Comparison of ENCODE assay signal across 9 cellular contexts in genomic region chr2:134287323-134287722, GRCh38. TPM values are rescaled to one million over a fixed set of nuclear protein-coding genes. Genes with fewer than 3 reads are reported as not detected.
DNase-seq lines count a peak whose midpoint lies in the region; ATAC-seq and TF ChIP-seq lines count a peak whose summit lies in the region.
"Had no signal": no experiment of that assay in that cellular context is flagged by ENCODE, and none has a peak within 500 bp of the region (broad histone marks: within the 10 kb centered on the region; RNA-seq: fewer than 3 reads in every experiment).

No MANE protein-coding gene starts in this region.

- H3K36me3 ChIP-seq in HAP-1 (replicated peaks), result no peaks in the 10 kb centered on the region
- H3K36me3 ChIP-seq in body of pancreas (replicated peaks in 1 of 2; ENCODE audit: insufficient read depth in 1 of 2, low read depth in 2 of 2), result no peaks in the 10 kb centered on the region

- no peaks in the 10 kb centered on the region for H3K9me3 Mint-ChIP-seq in stimulated activated memory B cell treated with anti-CD40 and anti-IgM and Interleukin-4, amounts not matched to agents 10 μg/mL and 1 μg/mL and 100 μg/mL, for 72 hours
- H3K9me3 Mint-ChIP-seq in HFFc6, result no peaks in the 10 kb centered on the region

- no peaks in the 10 kb centered on the region for H3K27me3 Mint-ChIP-seq in stimulated activated memory B cell treated with anti-CD40 and anti-IgM and Interleukin-4, amounts not matched to agents 10 μg/mL and 1 μg/mL and 100 μg/mL, for 72 hours
- peaks cover 4% of the 10 kb centered on the region for H3K27me3 Mint-ChIP-seq in HFFc6 (ENCODE audit: insufficient read depth)

- no peak for TF ChIP-seq CTCF in body of pancreas (IDR thresholded peaks at IDR 0.05)
- TF ChIP-seq CTCF in HFFc6 (IDR thresholded peaks at IDR 0.05), result no peak

- H3K27ac ChIP-seq in body of pancreas, result peak overlapping the region in 1 of 4 donors; percentile 7

- no peaks in the 10 kb centered on the region for H3K9me3 ChIP-seq in HAP-1
- H3K9me3 ChIP-seq in body of pancreas, result no peaks in the 10 kb centered on the region

- no peaks in the 10 kb centered on the region for H3K4me1 ChIP-seq in HAP-1
- H3K4me1 ChIP-seq in body of pancreas, result peaks cover 6% of the 10 kb centered on the region

- TF ChIP-seq POLR2A in body of pancreas (IDR thresholded peaks at IDR 0.05), result no peak

- no peak overlapping the region for H3K4me3 ChIP-seq in HAP-1
- H3K4me3 ChIP-seq in body of pancreas, result no peak overlapping the region

- H3K36me3 Mint-ChIP-seq in stimulated activated memory B cell treated with anti-CD40 and anti-IgM and Interleukin-4, amounts not matched to agents 10 μg/mL and 1 μg/mL and 100 μg/mL, for 72 hours, result peaks cover 14% of the 10 kb centered on the region
- no peaks in the 10 kb centered on the region for H3K36me3 Mint-ChIP-seq in HFFc6 (ENCODE audit: low read depth)

- intact Hi-C loops in left ventricle myocardium superior (cut with micrococcal nuclease) (no loop called here), Right ventricle myocardium inferior (cut with DNase I) (no loop called here), body of pancreas (cut with DNase I) (no loop called here)

- H3K27ac Mint-ChIP-seq in stimulated activated memory B cell treated with anti-CD40 and anti-IgM and Interleukin-4, amounts not matched to agents 10 μg/mL and 1 μg/mL and 100 μg/mL, for 72 hours, result no peak overlapping the region
- no peak overlapping the region for H3K27ac Mint-ChIP-seq in HFFc6

- no peak for DNase-seq in left ventricle myocardium superior
- no peak for DNase-seq in Right ventricle myocardium inferior (ENCODE audit: missing footprints)
- no peak for DNase-seq in HAP-1 (ENCODE audit: low spot score in 2 of 2)
- DNase-seq in body of pancreas, result no peak
- no peak for DNase-seq in HFFc6
- DNase-seq: NCI-H2081 treated with DMSO at 0.1 percent for 48 hours had no signal

- H3K4me3 Mint-ChIP-seq in stimulated activated memory B cell treated with anti-CD40 and anti-IgM and Interleukin-4, amounts not matched to agents 10 μg/mL and 1 μg/mL and 100 μg/mL, for 72 hours, result peak overlapping the region; percentile 10
- H3K4me3 Mint-ChIP-seq in HFFc6, result no peak overlapping the region

- peaks cover 18% of the 10 kb centered on the region for H3K4me1 Mint-ChIP-seq in stimulated activated memory B cell treated with anti-CD40 and anti-IgM and Interleukin-4, amounts not matched to agents 10 μg/mL and 1 μg/mL and 100 μg/mL, for 72 hours
- H3K4me1 Mint-ChIP-seq in HFFc6 (ENCODE audit: low read depth), result peaks cover 25% of the 10 kb centered on the region

- H3K27me3 ChIP-seq in HAP-1 (ENCODE audit: low read depth) (no peaks in the 10 kb centered on the region), body of pancreas (no peaks in the 10 kb centered on the region)

- peak; percentile 20 for ATAC-seq in left ventricle myocardium superior
- ATAC-seq in Right ventricle myocardium inferior, result no peak
- ATAC-seq in HG02610 (IDR thresholded peaks at IDR 0.05; ENCODE audit: unreplicated experiment), result peak; percentile 51
- peak; percentile 28 for ATAC-seq in HG03565 (IDR thresholded peaks at IDR 0.05; ENCODE audit: unreplicated experiment)
- peak; percentile 60 for ATAC-seq in stimulated activated memory B cell treated with anti-CD40 and anti-IgM and Interleukin-4, amounts not matched to agents 10 μg/mL and 1 μg/mL and 100 μg/mL, for 72 hours
- ATAC-seq in body of pancreas, result no peak

- in situ Hi-C loops in HAP-1 (cut with MboI; ENCODE audit: low sequenced_read_pairs), result no loop called here

- 86 to 95% methylated on average over 2 of the region's 2 CpGs for WGBS in body of pancreas, 2 donors

RNA-seq across cellular contexts. Expression of gene MGAT5, which starts 33.5 kb away (rescaled TPM):
- 98.1 TPM for total RNA-seq in left ventricle myocardium superior
- total RNA-seq in Right ventricle myocardium inferior, result 92.3 TPM
- total RNA-seq in body of pancreas, result 10 to 100 TPM; 15.8 to 16.3 TPM
- total RNA-seq in HFFc6 (2021; fragmentation: NEBNext Ultra II Directional; extraction: Animal tissue kit (Norgen Biotek cat#: 25700)), result 100 to 1,000 TPM; 104 to 129 (median 113) TPM

Comparison
In these comparisons a context has a peak if more than half of its experiments do, and no peak if none do; other contexts are left out.
1. ATAC-seq: peak in left ventricle myocardium superior (single experiment), HG02610 (single experiment), HG03565 (single experiment) and stimulated activated memory B cell treated with anti-CD40 and anti-IgM and Interleukin-4, amounts not matched to agents 10 μg/mL and 1 μg/mL and 100 μg/mL, for 72 hours (single experiment); none in Right ventricle myocardium inferior (single experiment) and body of pancreas (single experiment).